22 cellular contexts compared by ENCODE assay signal in genomic region chr14:105153331-105153731, GRCh38. TPM values are rescaled to one million over a fixed set of nuclear protein-coding genes. Genes with fewer than 3 reads are reported as not detected.
DNase-seq lines count a peak whose midpoint lies in the region; ATAC-seq and TF ChIP-seq lines count a peak whose summit lies in the region.
"Had no signal": no experiment of that assay in that cellular context is flagged by ENCODE, and none has a peak within 500 bp of the region (broad histone marks: within the 10 kb centered on the region; RNA-seq: fewer than 3 reads in every experiment).

No MANE protein-coding gene starts in this region.

- H3K27me3 ChIP-seq in left lung (no peaks in the 10 kb centered on the region), subcutaneous abdominal adipose tissue (ENCODE audit: control insufficient read depth in 5 of 5, insufficient read depth in 4 of 5, low read length in 5 of 5) (peaks cover 0 to 2% (median 0%) of the 10 kb centered on the region in 5 donors)
- H3K27me3 ChIP-seq: uterus had no signal

- H3K4me1 ChIP-seq in left lung (no peaks in the 10 kb centered on the region), subcutaneous abdominal adipose tissue (ENCODE audit: control insufficient read depth in 5 of 5, insufficient read depth in 5 of 5, low read length in 5 of 5) (peaks cover 0 to 43% (median 22%) of the 10 kb centered on the region in 5 donors)
- H3K4me1 ChIP-seq: uterus had no signal

- ATAC-seq in esophagus mucosa = peak; percentile 28
- peak; percentile 28 for ATAC-seq in left lung
- ATAC-seq in GM18861 (IDR thresholded peaks at IDR 0.05; ENCODE audit: unreplicated experiment) = no peak

- no peaks in the 10 kb centered on the region for H3K9me3 ChIP-seq in left lung
- H3K9me3 ChIP-seq in subcutaneous abdominal adipose tissue (ENCODE audit: control insufficient read depth in 5 of 5, low read length in 5 of 5) = no peaks in the 10 kb centered on the region
- H3K9me3 ChIP-seq: uterus had no signal

- TF ChIP-seq CTCF in NB4 (IDR thresholded peaks at IDR 0.05; ENCODE audit: low read depth, low read length) (no peak), left lung (IDR thresholded peaks at IDR 0.05) (no peak)

- intact Hi-C loops in left lung (cut with DNase I) = no loop called here

- no peak for TF ChIP-seq POLR2A in NB4 (IDR thresholded peaks at IDR 0.05; ENCODE audit: extremely low read depth, insufficient read length)

- no peak overlapping the region for H3K9ac ChIP-seq in subcutaneous abdominal adipose tissue (ENCODE audit: low read length in 5 of 5)

- peak overlapping the region in 1 of 2 donors; percentile 10 for H3K27ac ChIP-seq in left lung
- H3K27ac ChIP-seq in subcutaneous abdominal adipose tissue (ENCODE audit: low read depth, low read length) = peak overlapping the region; percentile 54
- H3K27ac ChIP-seq: HL-60 had no signal

- DNase-seq in NB4 (ENCODE audit: low read depth) (peak; percentile 36), left lung (peak in 1 of 2 donors; percentile 81), NCI-H2196 treated with DMSO at 0.1 percent for 48 hours (lab: John Stamatoyannopoulos, UW; ENCODE audit: unreplicated experiment) (no peak), activated gamma-delta T cell (lab: John Stamatoyannopoulos, UW) (no peak)
- DNase-seq: activated CD4-positive, CD25-positive, alpha-beta regulatory T cell treated with anti-CD3 and anti-CD28 coated beads, Interleukin-2, amount 50 U/mL, for 72 hours; activated effector memory CD4-positive, alpha-beta T cell treated with anti-CD3 and anti-CD28 coated beads, Interleukin-2, amount 50 U/mL, for 16 hours; AML-193; amygdala; Calu3; effector CD8-positive, alpha-beta T cell; HCEC 1CT; hypothalamus; NCI-H1048; NCI-H524 treated with DMSO at 0.1 percent for 48 hours; nucleus accumbens; stimulated activated CD4-positive, alpha-beta T cell treated with anti-CD3 and anti-CD28 coated beads, Interleukin-4, amount 100 ng/mL, for 24 hours; T-helper 9 cell had no signal

- H3K4me3 ChIP-seq in NB4 (ENCODE audit: low read depth, low read length) (no peak overlapping the region), left lung (no peak overlapping the region), subcutaneous abdominal adipose tissue (ENCODE audit: low read depth in 1 of 5, low read length in 5 of 5) (no peak overlapping the region)
- H3K4me3 ChIP-seq: uterus had no signal

- H3K36me3 ChIP-seq in left lung (peaks cover 0 to 32% of the 10 kb centered on the region in 2 donors), subcutaneous abdominal adipose tissue (ENCODE audit: control insufficient read depth in 5 of 5, insufficient read depth in 5 of 5, low read length in 5 of 5) (peaks cover 0 to 30% (median 24%) of the 10 kb centered on the region in 5 donors)
- H3K36me3 ChIP-seq: uterus had no signal

RNA-seq across cellular contexts. Expression of gene JAG2, which starts 15.2 kb away (rescaled TPM):
- total RNA-seq in esophagus mucosa (18.9 TPM), left lung (10 to 100 TPM; 32.0 to 34.2 TPM)

RNA-seq across cellular contexts. Expression of gene NUDT14, which starts 27.8 kb away (rescaled TPM):
- 14.7 TPM for total RNA-seq in esophagus mucosa
- total RNA-seq in left lung = 10 to 100 TPM; 52.5 to 77.5 TPM
